21 cellular contexts compared by ENCODE assay signal in the genomic region with DNA sequence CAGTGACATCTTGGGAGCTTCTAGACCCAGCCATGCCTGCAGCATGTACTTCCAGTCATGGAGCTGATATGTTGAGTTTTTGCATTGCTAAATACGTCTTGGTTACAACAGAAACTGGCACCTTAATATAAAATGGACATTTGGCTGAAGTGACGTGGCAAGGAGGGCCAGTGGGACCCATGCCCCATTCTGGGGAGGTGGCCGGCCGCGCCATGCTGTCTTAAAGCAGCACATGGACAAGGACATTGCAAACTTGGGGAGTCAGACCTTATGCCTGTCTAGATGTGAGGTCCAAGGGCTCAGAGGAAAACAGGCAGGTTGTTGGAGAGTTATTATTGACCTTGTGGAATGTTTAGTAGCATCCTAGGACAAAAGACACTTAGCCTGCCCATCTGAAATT.
"Had no signal": no experiment of that assay in that cellular context is flagged by ENCODE, and none has a peak within 500 bp of the region (broad histone marks: within the 10 kb centered on the region; RNA-seq: fewer than 3 reads in every experiment).

No MANE protein-coding gene starts in this region.

- FAIRE-seq: islet of Langerhans, keratinocyte, kidney had no signal

- DNase-seq: hippocampal formation; hypothalamus; immature natural killer cell; islet precursor cell; kidney; kidney glomerular epithelial cell; left cardiac atrium; left colon; left lung; left ventricle myocardium inferior; left ventricle myocardium superior; lower lobe of right lung; mammary epithelial cell; mesenchymal stem cell; mesendoderm; midbrain; mucosa of descending colon; naive B cell; naive thymus-derived CD4-positive, alpha-beta T cell had no signal
